In the genomic region with DNA sequence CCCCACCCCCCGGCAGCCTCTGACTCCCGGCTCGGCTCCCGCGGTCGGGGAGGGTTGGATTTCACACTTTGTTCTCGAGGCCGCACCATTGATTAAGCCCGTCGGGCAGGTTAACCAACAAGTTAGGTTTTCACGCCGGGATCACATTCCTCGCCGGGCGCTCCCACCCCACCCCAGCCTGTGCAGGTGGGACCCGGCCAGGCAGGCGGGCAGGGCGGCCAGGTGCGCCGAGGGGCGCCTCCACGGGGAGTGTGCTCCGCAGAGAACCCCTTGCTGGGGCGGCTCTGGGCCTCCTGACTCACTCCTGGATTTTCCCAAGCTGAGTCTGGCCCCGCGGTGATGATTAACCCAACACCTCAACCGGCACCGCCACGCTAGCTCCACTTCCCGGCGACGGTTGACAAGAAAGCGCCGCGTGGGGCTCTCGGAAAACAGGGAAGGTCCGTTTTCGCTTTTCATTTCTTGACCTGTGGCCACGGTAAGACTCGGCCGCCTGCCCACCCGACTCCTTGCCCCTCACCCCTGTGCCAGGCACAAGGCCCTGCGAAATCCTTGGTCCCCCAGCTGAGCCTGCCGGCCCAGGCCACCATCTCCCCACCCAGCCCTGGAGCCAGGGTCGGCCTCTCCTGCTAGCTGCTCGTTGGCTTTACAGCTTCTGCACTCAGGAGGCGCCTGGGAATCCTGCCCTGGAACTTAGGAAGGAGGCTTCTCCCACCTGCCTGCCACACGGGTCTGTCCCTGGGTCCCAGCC, we compare ENCODE assay signal across 1 cellular context.
TF ChIP-seq lines count a peak whose summit lies in the region.

No MANE protein-coding gene starts in this region.

TF ChIP-seq in HepG2, 621 proteins besides CTCF, POLR2A, EP300 and RAD21 (continued from another document and continues in another):
- TF ChIP-seq, protein P1, sequence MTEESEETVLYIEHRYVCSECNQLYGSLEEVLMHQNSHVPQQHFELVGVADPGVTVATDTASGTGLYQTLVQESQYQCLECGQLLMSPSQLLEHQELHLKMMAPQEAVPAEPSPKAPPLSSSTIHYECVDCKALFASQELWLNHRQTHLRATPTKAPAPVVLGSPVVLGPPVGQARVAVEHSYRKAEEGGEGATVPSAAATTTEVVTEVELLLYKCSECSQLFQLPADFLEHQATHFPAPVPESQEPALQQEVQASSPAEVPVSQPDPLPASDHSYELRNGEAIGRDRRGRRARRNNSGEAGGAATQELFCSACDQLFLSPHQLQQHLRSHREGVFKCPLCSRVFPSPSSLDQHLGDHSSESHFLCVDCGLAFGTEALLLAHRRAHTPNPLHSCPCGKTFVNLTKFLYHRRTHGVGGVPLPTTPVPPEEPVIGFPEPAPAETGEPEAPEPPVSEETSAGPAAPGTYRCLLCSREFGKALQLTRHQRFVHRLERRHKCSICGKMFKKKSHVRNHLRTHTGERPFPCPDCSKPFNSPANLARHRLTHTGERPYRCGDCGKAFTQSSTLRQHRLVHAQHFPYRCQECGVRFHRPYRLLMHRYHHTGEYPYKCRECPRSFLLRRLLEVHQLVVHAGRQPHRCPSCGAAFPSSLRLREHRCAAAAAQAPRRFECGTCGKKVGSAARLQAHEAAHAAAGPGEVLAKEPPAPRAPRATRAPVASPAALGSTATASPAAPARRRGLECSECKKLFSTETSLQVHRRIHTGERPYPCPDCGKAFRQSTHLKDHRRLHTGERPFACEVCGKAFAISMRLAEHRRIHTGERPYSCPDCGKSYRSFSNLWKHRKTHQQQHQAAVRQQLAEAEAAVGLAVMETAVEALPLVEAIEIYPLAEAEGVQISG (CRISPR knock-in tag; IDR thresholded peaks at IDR 0.05): peak; percentile 27; the same call in 1 of the 2 replicates
- TF ChIP-seq, protein P2, sequence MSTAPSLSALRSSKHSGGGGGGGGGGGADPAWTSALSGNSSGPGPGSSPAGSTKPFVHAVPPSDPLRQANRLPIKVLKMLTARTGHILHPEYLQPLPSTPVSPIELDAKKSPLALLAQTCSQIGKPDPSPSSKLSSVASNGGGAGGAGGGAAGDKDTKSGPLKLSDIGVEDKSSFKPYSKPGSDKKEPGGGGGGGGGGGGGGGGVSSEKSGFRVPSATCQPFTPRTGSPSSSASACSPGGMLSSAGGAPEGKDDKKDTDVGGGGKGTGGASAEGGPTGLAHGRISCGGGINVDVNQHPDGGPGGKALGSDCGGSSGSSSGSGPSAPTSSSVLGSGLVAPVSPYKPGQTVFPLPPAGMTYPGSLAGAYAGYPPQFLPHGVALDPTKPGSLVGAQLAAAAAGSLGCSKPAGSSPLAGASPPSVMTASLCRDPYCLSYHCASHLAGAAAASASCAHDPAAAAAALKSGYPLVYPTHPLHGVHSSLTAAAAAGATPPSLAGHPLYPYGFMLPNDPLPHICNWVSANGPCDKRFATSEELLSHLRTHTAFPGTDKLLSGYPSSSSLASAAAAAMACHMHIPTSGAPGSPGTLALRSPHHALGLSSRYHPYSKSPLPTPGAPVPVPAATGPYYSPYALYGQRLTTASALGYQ (CRISPR knock-in tag; IDR thresholded peaks at IDR 0.05): no peak
- TF ChIP-seq ZNF501 (CRISPR knock-in tag; IDR thresholded peaks at IDR 0.05): peak; percentile 48
- TF ChIP-seq CBFB (CRISPR knock-in tag; IDR thresholded peaks at IDR 0.05): peak; percentile 42; the same call in 1 of the 2 replicates
- TF ChIP-seq ZNF543 (CRISPR knock-in tag; IDR thresholded peaks at IDR 0.05): 0 out of 2 replicates have a peak, but pooled peaks have one; percentile 10
- peak; percentile 6; the same call in 1 of the 2 replicates for TF ChIP-seq ETV5 (CRISPR knock-in tag; IDR thresholded peaks at IDR 0.05; ENCODE audit: borderline replicate concordance)
- TF ChIP-seq, protein P3, sequence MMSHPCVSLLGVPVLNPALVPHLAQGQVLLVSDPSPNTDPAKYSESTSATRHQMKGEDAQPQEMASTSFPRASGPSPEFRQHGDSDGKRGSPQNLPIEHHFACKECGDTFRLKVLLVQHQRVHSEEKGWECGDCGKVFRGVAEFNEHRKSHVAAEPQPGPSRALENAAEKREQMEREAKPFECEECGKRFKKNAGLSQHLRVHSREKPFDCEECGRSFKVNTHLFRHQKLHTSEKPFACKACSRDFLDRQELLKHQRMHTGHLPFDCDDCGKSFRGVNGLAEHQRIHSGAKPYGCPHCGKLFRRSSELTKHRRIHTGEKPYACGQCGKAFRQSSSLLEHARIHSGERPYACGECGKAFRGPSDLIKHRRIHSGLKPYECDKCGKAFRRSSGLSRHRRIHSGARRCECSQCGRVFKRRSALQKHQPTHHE (CRISPR knock-in tag; IDR thresholded peaks at IDR 0.05; ENCODE audit: borderline replicate concordance): peak; percentile 66; the same call in 1 of the 2 replicates
- no peak for TF ChIP-seq IRX3 (CRISPR knock-in tag; IDR thresholded peaks at IDR 0.05; ENCODE audit: borderline replicate concordance, low read depth)
- no peak for TF ChIP-seq ZNF383 (CRISPR knock-in tag; IDR thresholded peaks at IDR 0.05; ENCODE audit: borderline replicate concordance)
- no peak for TF ChIP-seq ZBTB1 (CRISPR knock-in tag; IDR thresholded peaks at IDR 0.05; ENCODE audit: borderline replicate concordance)
- TF ChIP-seq, protein P4, sequence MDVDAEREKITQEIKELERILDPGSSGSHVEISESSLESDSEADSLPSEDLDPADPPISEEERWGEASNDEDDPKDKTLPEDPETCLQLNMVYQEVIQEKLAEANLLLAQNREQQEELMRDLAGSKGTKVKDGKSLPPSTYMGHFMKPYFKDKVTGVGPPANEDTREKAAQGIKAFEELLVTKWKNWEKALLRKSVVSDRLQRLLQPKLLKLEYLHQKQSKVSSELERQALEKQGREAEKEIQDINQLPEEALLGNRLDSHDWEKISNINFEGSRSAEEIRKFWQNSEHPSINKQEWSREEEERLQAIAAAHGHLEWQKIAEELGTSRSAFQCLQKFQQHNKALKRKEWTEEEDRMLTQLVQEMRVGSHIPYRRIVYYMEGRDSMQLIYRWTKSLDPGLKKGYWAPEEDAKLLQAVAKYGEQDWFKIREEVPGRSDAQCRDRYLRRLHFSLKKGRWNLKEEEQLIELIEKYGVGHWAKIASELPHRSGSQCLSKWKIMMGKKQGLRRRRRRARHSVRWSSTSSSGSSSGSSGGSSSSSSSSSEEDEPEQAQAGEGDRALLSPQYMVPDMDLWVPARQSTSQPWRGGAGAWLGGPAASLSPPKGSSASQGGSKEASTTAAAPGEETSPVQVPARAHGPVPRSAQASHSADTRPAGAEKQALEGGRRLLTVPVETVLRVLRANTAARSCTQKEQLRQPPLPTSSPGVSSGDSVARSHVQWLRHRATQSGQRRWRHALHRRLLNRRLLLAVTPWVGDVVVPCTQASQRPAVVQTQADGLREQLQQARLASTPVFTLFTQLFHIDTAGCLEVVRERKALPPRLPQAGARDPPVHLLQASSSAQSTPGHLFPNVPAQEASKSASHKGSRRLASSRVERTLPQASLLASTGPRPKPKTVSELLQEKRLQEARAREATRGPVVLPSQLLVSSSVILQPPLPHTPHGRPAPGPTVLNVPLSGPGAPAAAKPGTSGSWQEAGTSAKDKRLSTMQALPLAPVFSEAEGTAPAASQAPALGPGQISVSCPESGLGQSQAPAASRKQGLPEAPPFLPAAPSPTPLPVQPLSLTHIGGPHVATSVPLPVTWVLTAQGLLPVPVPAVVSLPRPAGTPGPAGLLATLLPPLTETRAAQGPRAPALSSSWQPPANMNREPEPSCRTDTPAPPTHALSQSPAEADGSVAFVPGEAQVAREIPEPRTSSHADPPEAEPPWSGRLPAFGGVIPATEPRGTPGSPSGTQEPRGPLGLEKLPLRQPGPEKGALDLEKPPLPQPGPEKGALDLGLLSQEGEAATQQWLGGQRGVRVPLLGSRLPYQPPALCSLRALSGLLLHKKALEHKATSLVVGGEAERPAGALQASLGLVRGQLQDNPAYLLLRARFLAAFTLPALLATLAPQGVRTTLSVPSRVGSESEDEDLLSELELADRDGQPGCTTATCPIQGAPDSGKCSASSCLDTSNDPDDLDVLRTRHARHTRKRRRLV (CRISPR knock-in tag; IDR thresholded peaks at IDR 0.05): 0 out of 2 replicates have a peak, but pooled peaks have one; percentile 23
- peak; percentile 39; the same call in 1 of the 2 replicates for TF ChIP-seq MXD4 (CRISPR knock-in tag; IDR thresholded peaks at IDR 0.05)
- TF ChIP-seq TAF1 (CRISPR knock-in tag; IDR thresholded peaks at IDR 0.05): peak; percentile 45
- TF ChIP-seq, protein P5, sequence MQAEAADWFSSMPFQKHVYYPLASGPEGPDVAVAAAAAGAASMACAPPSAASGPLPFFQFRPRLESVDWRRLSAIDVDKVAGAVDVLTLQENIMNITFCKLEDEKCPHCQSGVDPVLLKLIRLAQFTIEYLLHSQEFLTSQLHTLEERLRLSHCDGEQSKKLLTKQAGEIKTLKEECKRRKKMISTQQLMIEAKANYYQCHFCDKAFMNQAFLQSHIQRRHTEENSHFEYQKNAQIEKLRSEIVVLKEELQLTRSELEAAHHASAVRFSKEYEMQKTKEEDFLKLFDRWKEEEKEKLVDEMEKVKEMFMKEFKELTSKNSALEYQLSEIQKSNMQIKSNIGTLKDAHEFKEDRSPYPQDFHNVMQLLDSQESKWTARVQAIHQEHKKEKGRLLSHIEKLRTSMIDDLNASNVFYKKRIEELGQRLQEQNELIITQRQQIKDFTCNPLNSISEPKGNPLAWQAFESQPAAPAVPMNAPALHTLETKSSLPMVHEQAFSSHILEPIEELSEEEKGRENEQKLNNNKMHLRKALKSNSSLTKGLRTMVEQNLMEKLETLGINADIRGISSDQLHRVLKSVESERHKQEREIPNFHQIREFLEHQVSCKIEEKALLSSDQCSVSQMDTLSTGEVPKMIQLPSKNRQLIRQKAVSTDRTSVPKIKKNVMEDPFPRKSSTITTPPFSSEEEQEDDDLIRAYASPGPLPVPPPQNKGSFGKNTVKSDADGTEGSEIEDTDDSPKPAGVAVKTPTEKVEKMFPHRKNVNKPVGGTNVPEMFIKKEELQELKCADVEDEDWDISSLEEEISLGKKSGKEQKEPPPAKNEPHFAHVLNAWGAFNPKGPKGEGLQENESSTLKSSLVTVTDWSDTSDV (CRISPR knock-in tag; IDR thresholded peaks at IDR 0.05): peak; percentile 13; the same call in 1 of the 2 replicates
- TF ChIP-seq, protein P6, sequence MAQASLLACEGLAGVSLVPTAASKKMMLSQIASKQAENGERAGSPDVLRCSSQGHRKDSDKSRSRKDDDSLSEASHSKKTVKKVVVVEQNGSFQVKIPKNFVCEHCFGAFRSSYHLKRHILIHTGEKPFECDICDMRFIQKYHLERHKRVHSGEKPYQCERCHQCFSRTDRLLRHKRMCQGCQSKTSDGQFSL (CRISPR knock-in tag; IDR thresholded peaks at IDR 0.05): no peak
- peak; percentile 73; the same call in 1 of the 2 replicates for TF ChIP-seq ZNF563 (CRISPR knock-in tag; IDR thresholded peaks at IDR 0.05)
- peak; percentile 52; the same call in 1 of the 2 replicates for TF ChIP-seq ZBTB38 (CRISPR knock-in tag; IDR thresholded peaks at IDR 0.05)
- TF ChIP-seq, protein P7, sequence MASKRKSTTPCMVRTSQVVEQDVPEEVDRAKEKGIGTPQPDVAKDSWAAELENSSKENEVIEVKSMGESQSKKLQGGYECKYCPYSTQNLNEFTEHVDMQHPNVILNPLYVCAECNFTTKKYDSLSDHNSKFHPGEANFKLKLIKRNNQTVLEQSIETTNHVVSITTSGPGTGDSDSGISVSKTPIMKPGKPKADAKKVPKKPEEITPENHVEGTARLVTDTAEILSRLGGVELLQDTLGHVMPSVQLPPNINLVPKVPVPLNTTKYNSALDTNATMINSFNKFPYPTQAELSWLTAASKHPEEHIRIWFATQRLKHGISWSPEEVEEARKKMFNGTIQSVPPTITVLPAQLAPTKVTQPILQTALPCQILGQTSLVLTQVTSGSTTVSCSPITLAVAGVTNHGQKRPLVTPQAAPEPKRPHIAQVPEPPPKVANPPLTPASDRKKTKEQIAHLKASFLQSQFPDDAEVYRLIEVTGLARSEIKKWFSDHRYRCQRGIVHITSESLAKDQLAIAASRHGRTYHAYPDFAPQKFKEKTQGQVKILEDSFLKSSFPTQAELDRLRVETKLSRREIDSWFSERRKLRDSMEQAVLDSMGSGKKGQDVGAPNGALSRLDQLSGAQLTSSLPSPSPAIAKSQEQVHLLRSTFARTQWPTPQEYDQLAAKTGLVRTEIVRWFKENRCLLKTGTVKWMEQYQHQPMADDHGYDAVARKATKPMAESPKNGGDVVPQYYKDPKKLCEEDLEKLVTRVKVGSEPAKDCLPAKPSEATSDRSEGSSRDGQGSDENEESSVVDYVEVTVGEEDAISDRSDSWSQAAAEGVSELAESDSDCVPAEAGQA (IDR thresholded peaks at IDR 0.05; ENCODE audit: low read depth): peak; percentile 68
- TF ChIP-seq, protein P7 (CRISPR knock-in tag; IDR thresholded peaks at IDR 0.05; ENCODE audit: borderline replicate concordance): no peak
- TF ChIP-seq HNRNPLL (IDR thresholded peaks at IDR 0.05; ENCODE audit: low read depth, low read length, poor library complexity, severe bottlenecking): peak; percentile 30
- TF ChIP-seq TSC22D2 (CRISPR knock-in tag; IDR thresholded peaks at IDR 0.05; ENCODE audit: borderline replicate concordance): 0 out of 2 replicates have a peak, but pooled peaks have one; percentile 5
